24 cellular contexts compared by ENCODE assay signal in genomic region chr6:22673474-22673873, GRCh38.
"Had no signal": no experiment of that assay in that cellular context is flagged by ENCODE, and none has a peak within 500 bp of the region (broad histone marks: within the 10 kb centered on the region; RNA-seq: fewer than 3 reads in every experiment).

No MANE protein-coding gene starts in this region.

- H3K36me3 ChIP-seq: adrenal gland had no signal

- H3K4me3 Mint-ChIP-seq: activated CD8-positive, alpha-beta T cell treated with anti-CD3 and anti-CD28 coated beads, Interleukin-2, amount 10 ng/mL, durations not matched to agents 7 days and 5 days; activated naive CD8-positive, alpha-beta T cell treated with anti-CD3 and anti-CD28 coated beads, Interleukin-2, amount 10 ng/mL, durations not matched to agents 7 days and 5 days; WTC11 had no signal

- H3K9ac ChIP-seq: SK-N-SH had no signal

- H3K9me3 Mint-ChIP-seq: activated naive CD8-positive, alpha-beta T cell treated with anti-CD3 and anti-CD28 coated beads, Interleukin-2, amount 10 ng/mL, durations not matched to agents 7 days and 5 days; WTC11 had no signal

- H3K9me3 ChIP-seq: adrenal gland, SK-N-SH had no signal

- H3K27me3 ChIP-seq: adrenal gland had no signal

- H3K36me3 Mint-ChIP-seq: activated naive CD8-positive, alpha-beta T cell treated with anti-CD3 and anti-CD28 coated beads, Interleukin-2, amount 10 ng/mL, durations not matched to agents 7 days and 5 days; WTC11 had no signal

- ATAC-seq: activated CD8-positive, alpha-beta T cell treated with anti-CD3 and anti-CD28 coated beads, Interleukin-2, amount 10 ng/mL, durations not matched to agents 7 days and 5 days; Panc1; Right ventricle myocardium inferior; WTC11 had no signal

- H3K27ac Mint-ChIP-seq: activated CD8-positive, alpha-beta T cell treated with anti-CD3 and anti-CD28 coated beads, Interleukin-2, amount 10 ng/mL, durations not matched to agents 7 days and 5 days; activated naive CD8-positive, alpha-beta T cell treated with anti-CD3 and anti-CD28 coated beads, Interleukin-2, amount 10 ng/mL, durations not matched to agents 7 days and 5 days; WTC11 had no signal

- DNase-seq: activated CD4-positive, alpha-beta T cell treated with anti-CD3 and anti-CD28 coated beads for 48 hours; activated CD4-positive, alpha-beta T cell treated with anti-CD3 and anti-CD28 coated beads, Interleukin-2, amount 50 U/mL, for 4 hours; activated CD4-positive, CD25-positive, alpha-beta regulatory T cell treated with anti-CD3 and anti-CD28 coated beads, Interleukin-2, amount 50 U/mL, for 72 hours; activated CD8-positive, alpha-beta memory T cell treated with anti-CD3 and anti-CD28 coated beads, Interleukin-2, amount 50 U/mL, for 48 hours; activated CD8-positive, alpha-beta T cell treated with anti-CD3 and anti-CD28 coated beads, Interleukin-2, amount 10 ng/mL, durations not matched to agents 7 days and 5 days; activated naive CD4-positive, alpha-beta T cell treated with anti-CD3 and anti-CD28 coated beads, Interleukin-2, amount 50 U/mL, for 16 hours; activated naive CD8-positive, alpha-beta T cell treated with anti-CD3 and anti-CD28 coated beads, Interleukin-2, amount 10 ng/mL, durations not matched to agents 7 days and 5 days; activated T-cell treated with anti-CD3 and anti-CD28 coated beads, Interleukin-2, amount 50 U/mL, for 1 hour; adrenal gland; anterior cingulate cortex; KG1; NCI-H1105; NCI-H1436; NCI-H187; NCI-H2081; NCI-H510A treated with DMSO at 0.1 percent for 48 hours; NCI-H69; OCI-M1; RPMI8226; SK-N-SH; T-helper 1 cell had no signal

- H3K4me3 ChIP-seq: adrenal gland had no signal

- H3K4me1 Mint-ChIP-seq: activated naive CD8-positive, alpha-beta T cell treated with anti-CD3 and anti-CD28 coated beads, Interleukin-2, amount 10 ng/mL, durations not matched to agents 7 days and 5 days; WTC11 had no signal

- H3K4me1 ChIP-seq: adrenal gland had no signal

- H3K27ac ChIP-seq: adrenal gland had no signal

- H3K4me2 ChIP-seq: SK-N-SH had no signal
